ENCODE assay signal across 1 cellular context in the genomic region with DNA sequence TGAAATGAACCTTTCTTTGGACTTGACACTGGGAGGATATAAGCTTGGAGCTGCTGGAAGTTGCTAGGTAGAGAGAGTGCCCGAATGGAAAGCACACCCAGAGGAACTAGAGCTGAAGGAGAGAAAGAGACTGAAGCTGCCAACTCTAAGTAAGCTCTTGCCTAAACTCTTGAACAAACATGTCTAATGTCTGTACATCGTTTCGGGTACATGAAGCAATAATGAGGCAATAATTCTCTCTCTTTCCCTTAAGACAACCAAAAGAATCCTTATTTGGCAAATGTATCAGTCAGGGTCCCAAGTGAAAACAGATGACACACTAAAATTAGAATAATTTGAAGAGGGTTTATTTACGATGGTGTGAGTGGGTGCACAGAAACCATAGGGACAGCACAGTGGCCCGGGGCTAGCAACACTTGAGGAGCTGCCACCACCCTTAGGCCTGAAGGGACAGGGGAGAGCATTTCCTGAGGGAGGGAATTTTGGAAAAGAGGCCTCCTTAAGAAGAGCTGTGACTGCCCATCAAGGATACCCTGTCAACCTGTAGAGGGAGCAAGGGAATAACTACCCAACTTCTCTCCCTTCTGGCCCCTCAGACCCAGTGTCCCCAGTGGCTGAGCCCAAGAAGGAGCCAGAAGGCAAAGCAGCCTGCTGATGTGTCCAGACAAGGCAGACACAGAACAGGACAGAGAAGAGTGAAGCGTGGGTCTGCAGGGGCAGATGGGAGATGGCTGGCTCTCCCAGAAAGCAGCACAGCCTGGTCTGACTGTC.
A peak's percentile ranks its signal among the peaks of the same experiment; 100 is the strongest.
TF ChIP-seq lines count a peak whose summit lies in the region.

No MANE protein-coding gene starts in this region.

TF ChIP-seq in K562, 482 proteins besides CTCF, POLR2A, EP300 and RAD21 (continued from another document):
- TF ChIP-seq ZFPM2 (CRISPR knock-in tag; IDR thresholded peaks at IDR 0.05) (no peak), STAT5A (IDR thresholded peaks at IDR 0.05; ENCODE audit: borderline replicate concordance, low read length) (no peak), BCLAF1 (IDR thresholded peaks at IDR 0.05; ENCODE audit: borderline replicate concordance in 1 of 2, control insufficient read depth in 1 of 2, low read depth in 2 of 2, low read length in 1 of 2) (no peak), ZNF224 (CRISPR knock-in tag; IDR thresholded peaks at IDR 0.05) (no peak), ESRRA (IDR thresholded peaks at IDR 0.05; ENCODE audit: borderline replicate concordance, low read depth) (no peak), ZSCAN32 (CRISPR knock-in tag; IDR thresholded peaks at IDR 0.05) (no peak), DEAF1 (CRISPR knock-in tag; IDR thresholded peaks at IDR 0.05) (peak; percentile 61; the same call in 1 of the 2 replicates), SRSF3 (IDR thresholded peaks at IDR 0.05; ENCODE audit: insufficient read depth, low read length) (no peak), SETDB1 (IDR thresholded peaks at IDR 0.05; ENCODE audit: low read length) (no peak), CEBPG (CRISPR knock-in tag; IDR thresholded peaks at IDR 0.05) (no peak), CEBPG (tag; conservative IDR thresholded peaks at IDR 0.05 in 1 of 2, IDR thresholded peaks at IDR 0.05 in 1 of 2) (peak; percentile 63 to 75), ZNF197 (CRISPR knock-in tag; IDR thresholded peaks at IDR 0.05; ENCODE audit: low read depth) (no peak), MAZ (CRISPR knock-in tag; conservative IDR thresholded peaks at IDR 0.05 in 1 of 2, IDR thresholded peaks at IDR 0.05 in 1 of 2) (peak in 1 of 2 experiments; percentile 41; a peak in 1 of 4 replicates), NCOA6 (IDR thresholded peaks at IDR 0.05) (no peak), MTA3 (IDR thresholded peaks at IDR 0.05; ENCODE audit: borderline replicate concordance) (no peak), ZBTB12 (CRISPR knock-in tag; IDR thresholded peaks at IDR 0.05) (no peak), NFIX (CRISPR knock-in tag; IDR thresholded peaks at IDR 0.05; ENCODE audit: low read depth) (no peak), IRF2 (CRISPR knock-in tag; IDR thresholded peaks at IDR 0.05) (no peak), SMAD1 (IDR thresholded peaks at IDR 0.05; ENCODE audit: low read depth, low read length, partially characterized antibody) (no peak), ZNF274 (IDR thresholded peaks at IDR 0.05; ENCODE audit: borderline replicate concordance, low read depth, low read length) (no peak)
- TF ChIP-seq, protein P1, sequence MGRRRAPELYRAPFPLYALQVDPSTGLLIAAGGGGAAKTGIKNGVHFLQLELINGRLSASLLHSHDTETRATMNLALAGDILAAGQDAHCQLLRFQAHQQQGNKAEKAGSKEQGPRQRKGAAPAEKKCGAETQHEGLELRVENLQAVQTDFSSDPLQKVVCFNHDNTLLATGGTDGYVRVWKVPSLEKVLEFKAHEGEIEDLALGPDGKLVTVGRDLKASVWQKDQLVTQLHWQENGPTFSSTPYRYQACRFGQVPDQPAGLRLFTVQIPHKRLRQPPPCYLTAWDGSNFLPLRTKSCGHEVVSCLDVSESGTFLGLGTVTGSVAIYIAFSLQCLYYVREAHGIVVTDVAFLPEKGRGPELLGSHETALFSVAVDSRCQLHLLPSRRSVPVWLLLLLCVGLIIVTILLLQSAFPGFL (CRISPR knock-in tag; IDR thresholded peaks at IDR 0.05): no peak
TF ChIP-seq in K562: peak in this region for 18.
